Comparison of ENCODE assay signal across 6 cellular contexts in genomic region chr14:42090122-42090521, GRCh38.
"Had no signal": no experiment of that assay in that cellular context is flagged by ENCODE, and none has a peak within 500 bp of the region (broad histone marks: within the 10 kb centered on the region; RNA-seq: fewer than 3 reads in every experiment).

No MANE protein-coding gene starts in this region.

- H3K27ac ChIP-seq: HL-60 had no signal

- DNase-seq: IMR-90, KBM-7, KG1 had no signal

- H3K4me3 ChIP-seq: K562 had no signal

- ATAC-seq: HepG2, K562 had no signal
